ENCODE assay signal across 1 cellular context in the genomic region with DNA sequence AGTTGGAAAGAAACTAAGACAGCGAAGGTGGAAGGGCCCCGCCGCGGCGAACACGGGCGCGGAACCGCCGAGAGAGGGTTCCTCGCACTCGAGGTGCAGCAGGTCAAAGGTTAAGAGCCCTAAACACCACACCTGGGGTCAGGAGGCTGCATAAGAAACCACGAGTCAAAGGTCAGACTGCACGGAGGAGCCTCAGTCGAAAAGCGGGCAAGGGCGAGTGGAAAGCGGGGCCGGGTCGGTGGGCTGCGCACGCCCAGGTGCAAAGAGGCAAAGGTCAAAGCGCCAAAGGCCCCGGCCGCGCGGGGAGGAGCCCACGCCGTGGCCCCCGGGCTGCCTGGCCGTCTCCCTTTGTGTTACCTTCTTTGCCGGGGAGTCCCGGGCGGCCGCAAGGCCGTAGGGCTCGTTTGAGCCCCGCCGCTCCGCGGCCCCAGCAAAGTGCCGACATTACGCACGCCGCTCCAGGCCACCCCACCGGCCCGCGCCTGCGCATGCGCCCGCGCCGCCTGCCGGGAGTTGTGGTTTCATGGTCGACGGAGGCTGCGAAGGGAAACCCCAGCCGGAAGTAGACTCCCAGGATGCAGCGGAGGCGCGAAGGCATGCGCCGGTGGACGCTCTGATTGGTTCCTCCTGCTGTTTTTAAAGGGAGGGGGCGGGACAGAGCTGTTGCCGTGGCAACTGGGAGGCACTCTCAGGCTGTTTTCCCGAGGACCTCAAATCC.
TF ChIP-seq lines count a peak whose summit lies in the region.

A gene (minus strand): TSS at position 470 of the 718 bp plus-strand sequence. CDS start 25 bp downstream, at position 445.

TF ChIP-seq in HepG2, 621 proteins besides CTCF, POLR2A, EP300 and RAD21 (continued from another document and continues in another):
- TF ChIP-seq, protein P1, sequence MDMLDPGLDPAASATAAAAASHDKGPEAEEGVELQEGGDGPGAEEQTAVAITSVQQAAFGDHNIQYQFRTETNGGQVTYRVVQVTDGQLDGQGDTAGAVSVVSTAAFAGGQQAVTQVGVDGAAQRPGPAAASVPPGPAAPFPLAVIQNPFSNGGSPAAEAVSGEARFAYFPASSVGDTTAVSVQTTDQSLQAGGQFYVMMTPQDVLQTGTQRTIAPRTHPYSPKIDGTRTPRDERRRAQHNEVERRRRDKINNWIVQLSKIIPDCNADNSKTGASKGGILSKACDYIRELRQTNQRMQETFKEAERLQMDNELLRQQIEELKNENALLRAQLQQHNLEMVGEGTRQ (IDR thresholded peaks at IDR 0.05; ENCODE audit: low read depth, low read length): no peak
- TF ChIP-seq, protein P1 (CRISPR knock-in tag; IDR thresholded peaks at IDR 0.05; ENCODE audit: borderline replicate concordance): no peak
- no peak for TF ChIP-seq STAT5B (CRISPR knock-in tag; IDR thresholded peaks at IDR 0.05)
- TF ChIP-seq, protein P2, sequence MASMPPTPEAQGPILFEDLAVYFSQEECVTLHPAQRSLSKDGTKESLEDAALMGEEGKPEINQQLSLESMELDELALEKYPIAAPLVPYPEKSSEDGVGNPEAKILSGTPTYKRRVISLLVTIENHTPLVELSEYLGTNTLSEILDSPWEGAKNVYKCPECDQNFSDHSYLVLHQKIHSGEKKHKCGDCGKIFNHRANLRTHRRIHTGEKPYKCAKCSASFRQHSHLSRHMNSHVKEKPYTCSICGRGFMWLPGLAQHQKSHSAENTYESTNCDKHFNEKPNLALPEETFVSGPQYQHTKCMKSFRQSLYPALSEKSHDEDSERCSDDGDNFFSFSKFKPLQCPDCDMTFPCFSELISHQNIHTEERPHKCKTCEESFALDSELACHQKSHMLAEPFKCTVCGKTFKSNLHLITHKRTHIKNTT (CRISPR knock-in tag; IDR thresholded peaks at IDR 0.05): no peak
- no peak for TF ChIP-seq ZNF780A (CRISPR knock-in tag; IDR thresholded peaks at IDR 0.05)
- TF ChIP-seq ETV6 (CRISPR knock-in tag; conservative IDR thresholded peaks at IDR 0.05): no peak
- no peak for TF ChIP-seq PPARG (CRISPR knock-in tag; conservative IDR thresholded peaks at IDR 0.05)
- no peak for TF ChIP-seq TOPORS (CRISPR knock-in tag; IDR thresholded peaks at IDR 0.05)
- peak; percentile 68 for TF ChIP-seq MYC (CRISPR knock-in tag; IDR thresholded peaks at IDR 0.05; ENCODE audit: borderline replicate concordance)
- TF ChIP-seq ZNF33A (CRISPR knock-in tag; IDR thresholded peaks at IDR 0.05; ENCODE audit: borderline replicate concordance): no peak
- peak; percentile 89; the same call in 1 of the 2 replicates for TF ChIP-seq YEATS2 (CRISPR knock-in tag; IDR thresholded peaks at IDR 0.05; ENCODE audit: borderline replicate concordance)
- no peak for TF ChIP-seq ATM (IDR thresholded peaks at IDR 0.05; ENCODE audit: borderline replicate concordance)
- TF ChIP-seq ZNF446 (CRISPR knock-in tag; IDR thresholded peaks at IDR 0.05): 0 out of 2 replicates have a peak, but pooled peaks have one; percentile 20
- TF ChIP-seq HDAC2 (CRISPR knock-in tag; IDR thresholded peaks at IDR 0.05): no peak; the same call in 1 of the 2 replicates
- peak; percentile 14; the same call in 1 of the 2 replicates for TF ChIP-seq ZNF317 (CRISPR knock-in tag; IDR thresholded peaks at IDR 0.05)
- TF ChIP-seq ZNF607 (CRISPR knock-in tag; IDR thresholded peaks at IDR 0.05; ENCODE audit: borderline replicate concordance): 0 out of 2 replicates have a peak, but pooled peaks have one; percentile 26
- TF ChIP-seq, protein P3, sequence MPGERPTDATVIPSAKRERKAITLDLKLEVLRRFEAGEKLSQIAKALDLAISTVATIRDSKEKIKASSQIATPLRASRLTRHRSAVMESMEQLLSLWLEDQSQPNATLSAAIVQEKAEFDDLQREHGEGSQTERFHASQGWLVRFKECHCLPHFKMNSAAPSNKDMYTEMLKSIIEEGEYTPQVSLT (CRISPR knock-in tag; IDR thresholded peaks at IDR 0.05; ENCODE audit: borderline replicate concordance, low read depth): no peak
- TF ChIP-seq SPEN (CRISPR knock-in tag; IDR thresholded peaks at IDR 0.05; ENCODE audit: low read depth): peak; percentile 83; the same call in 1 of the 2 replicates
- TF ChIP-seq, protein P4, sequence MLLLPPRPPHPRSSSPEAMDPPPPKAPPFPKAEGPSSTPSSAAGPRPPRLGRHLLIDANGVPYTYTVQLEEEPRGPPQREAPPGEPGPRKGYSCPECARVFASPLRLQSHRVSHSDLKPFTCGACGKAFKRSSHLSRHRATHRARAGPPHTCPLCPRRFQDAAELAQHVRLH (CRISPR knock-in tag; IDR thresholded peaks at IDR 0.05; ENCODE audit: borderline replicate concordance, low read depth): peak; percentile 74; the same call in 1 of the 2 replicates
- TF ChIP-seq, protein P5, sequence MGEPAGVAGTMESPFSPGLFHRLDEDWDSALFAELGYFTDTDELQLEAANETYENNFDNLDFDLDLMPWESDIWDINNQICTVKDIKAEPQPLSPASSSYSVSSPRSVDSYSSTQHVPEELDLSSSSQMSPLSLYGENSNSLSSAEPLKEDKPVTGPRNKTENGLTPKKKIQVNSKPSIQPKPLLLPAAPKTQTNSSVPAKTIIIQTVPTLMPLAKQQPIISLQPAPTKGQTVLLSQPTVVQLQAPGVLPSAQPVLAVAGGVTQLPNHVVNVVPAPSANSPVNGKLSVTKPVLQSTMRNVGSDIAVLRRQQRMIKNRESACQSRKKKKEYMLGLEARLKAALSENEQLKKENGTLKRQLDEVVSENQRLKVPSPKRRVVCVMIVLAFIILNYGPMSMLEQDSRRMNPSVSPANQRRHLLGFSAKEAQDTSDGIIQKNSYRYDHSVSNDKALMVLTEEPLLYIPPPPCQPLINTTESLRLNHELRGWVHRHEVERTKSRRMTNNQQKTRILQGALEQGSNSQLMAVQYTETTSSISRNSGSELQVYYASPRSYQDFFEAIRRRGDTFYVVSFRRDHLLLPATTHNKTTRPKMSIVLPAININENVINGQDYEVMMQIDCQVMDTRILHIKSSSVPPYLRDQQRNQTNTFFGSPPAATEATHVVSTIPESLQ (CRISPR knock-in tag; conservative IDR thresholded peaks at IDR 0.05): 0 out of 2 replicates have a peak, but pooled peaks have one; percentile 32
- TF ChIP-seq, protein P6, sequence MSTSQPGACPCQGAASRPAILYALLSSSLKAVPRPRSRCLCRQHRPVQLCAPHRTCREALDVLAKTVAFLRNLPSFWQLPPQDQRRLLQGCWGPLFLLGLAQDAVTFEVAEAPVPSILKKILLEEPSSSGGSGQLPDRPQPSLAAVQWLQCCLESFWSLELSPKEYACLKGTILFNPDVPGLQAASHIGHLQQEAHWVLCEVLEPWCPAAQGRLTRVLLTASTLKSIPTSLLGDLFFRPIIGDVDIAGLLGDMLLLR (CRISPR knock-in tag; IDR thresholded peaks at IDR 0.05): 0 out of 2 replicates have a peak, but pooled peaks have one; percentile 2
- TF ChIP-seq ZSCAN30 (CRISPR knock-in tag; IDR thresholded peaks at IDR 0.05): no peak
- TF ChIP-seq, protein P7, sequence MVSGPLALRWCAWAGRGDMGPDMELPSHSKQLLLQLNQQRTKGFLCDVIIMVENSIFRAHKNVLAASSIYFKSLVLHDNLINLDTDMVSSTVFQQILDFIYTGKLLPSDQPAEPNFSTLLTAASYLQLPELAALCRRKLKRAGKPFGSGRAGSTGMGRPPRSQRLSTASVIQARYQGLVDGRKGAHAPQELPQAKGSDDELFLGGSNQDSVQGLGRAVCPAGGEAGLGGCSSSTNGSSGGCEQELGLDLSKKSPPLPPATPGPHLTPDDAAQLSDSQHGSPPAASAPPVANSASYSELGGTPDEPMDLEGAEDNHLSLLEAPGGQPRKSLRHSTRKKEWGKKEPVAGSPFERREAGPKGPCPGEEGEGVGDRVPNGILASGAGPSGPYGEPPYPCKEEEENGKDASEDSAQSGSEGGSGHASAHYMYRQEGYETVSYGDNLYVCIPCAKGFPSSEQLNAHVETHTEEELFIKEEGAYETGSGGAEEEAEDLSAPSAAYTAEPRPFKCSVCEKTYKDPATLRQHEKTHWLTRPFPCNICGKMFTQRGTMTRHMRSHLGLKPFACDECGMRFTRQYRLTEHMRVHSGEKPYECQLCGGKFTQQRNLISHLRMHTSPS (CRISPR knock-in tag; IDR thresholded peaks at IDR 0.05; ENCODE audit: low read depth): no peak
- TF ChIP-seq ZNF556 (CRISPR knock-in tag; IDR thresholded peaks at IDR 0.05; ENCODE audit: borderline replicate concordance): no peak
- TF ChIP-seq SMC3 (IDR thresholded peaks at IDR 0.05; ENCODE audit: low read length): no peak
- TF ChIP-seq, protein P8, sequence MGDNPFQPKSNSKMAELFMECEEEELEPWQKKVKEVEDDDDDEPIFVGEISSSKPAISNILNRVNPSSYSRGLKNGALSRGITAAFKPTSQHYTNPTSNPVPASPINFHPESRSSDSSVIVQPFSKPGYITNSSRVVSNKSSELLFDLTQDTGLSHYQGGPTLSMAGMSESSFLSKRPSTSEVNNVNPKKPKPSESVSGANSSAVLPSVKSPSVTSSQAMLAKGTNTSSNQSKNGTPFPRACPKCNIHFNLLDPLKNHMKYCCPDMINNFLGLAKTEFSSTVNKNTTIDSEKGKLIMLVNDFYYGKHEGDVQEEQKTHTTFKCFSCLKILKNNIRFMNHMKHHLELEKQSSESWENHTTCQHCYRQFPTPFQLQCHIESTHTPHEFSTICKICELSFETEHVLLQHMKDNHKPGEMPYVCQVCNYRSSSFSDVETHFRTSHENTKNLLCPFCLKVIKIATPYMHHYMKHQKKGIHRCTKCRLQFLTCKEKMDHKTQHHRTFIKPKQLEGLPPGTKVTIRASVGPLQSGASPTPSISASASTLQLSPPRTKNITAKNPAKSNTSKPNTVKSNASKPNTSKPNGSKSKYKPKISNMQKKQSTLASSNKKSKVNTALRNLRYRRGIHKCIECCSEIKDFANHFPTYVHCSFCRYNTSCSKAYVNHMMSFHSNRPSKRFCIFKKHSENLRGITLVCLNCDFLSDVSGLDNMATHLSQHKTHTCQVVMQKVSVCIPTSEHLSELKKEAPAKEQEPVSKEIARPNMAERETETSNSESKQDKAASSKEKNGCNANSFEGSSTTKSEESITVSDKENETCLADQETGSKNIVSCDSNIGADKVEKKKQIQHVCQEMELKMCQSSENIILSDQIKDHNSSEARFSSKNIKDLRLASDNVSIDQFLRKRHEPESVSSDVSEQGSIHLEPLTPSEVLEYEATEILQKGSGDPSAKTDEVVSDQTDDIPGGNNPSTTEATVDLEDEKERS (CRISPR knock-in tag; IDR thresholded peaks at IDR 0.05): no peak
- no peak for TF ChIP-seq NFRKB (IDR thresholded peaks at IDR 0.05)
- TF ChIP-seq YY1 (IDR thresholded peaks at IDR 0.05; ENCODE audit: insufficient read depth, insufficient replicate concordance, low read depth, low read length): peak; percentile 88
- TF ChIP-seq MEIS1 (CRISPR knock-in tag; IDR thresholded peaks at IDR 0.05; ENCODE audit: borderline replicate concordance): no peak
- peak; percentile 90 for TF ChIP-seq RBFOX2 (IDR thresholded peaks at IDR 0.05; ENCODE audit: low read depth, low read length)
- 0 out of 2 replicates have a peak, but pooled peaks have one; percentile 12 for TF ChIP-seq MIER3 (CRISPR knock-in tag; IDR thresholded peaks at IDR 0.05; ENCODE audit: borderline replicate concordance)
- TF ChIP-seq ZNF460 (CRISPR knock-in tag; IDR thresholded peaks at IDR 0.05; ENCODE audit: borderline replicate concordance): no peak
- TF ChIP-seq, protein P9, sequence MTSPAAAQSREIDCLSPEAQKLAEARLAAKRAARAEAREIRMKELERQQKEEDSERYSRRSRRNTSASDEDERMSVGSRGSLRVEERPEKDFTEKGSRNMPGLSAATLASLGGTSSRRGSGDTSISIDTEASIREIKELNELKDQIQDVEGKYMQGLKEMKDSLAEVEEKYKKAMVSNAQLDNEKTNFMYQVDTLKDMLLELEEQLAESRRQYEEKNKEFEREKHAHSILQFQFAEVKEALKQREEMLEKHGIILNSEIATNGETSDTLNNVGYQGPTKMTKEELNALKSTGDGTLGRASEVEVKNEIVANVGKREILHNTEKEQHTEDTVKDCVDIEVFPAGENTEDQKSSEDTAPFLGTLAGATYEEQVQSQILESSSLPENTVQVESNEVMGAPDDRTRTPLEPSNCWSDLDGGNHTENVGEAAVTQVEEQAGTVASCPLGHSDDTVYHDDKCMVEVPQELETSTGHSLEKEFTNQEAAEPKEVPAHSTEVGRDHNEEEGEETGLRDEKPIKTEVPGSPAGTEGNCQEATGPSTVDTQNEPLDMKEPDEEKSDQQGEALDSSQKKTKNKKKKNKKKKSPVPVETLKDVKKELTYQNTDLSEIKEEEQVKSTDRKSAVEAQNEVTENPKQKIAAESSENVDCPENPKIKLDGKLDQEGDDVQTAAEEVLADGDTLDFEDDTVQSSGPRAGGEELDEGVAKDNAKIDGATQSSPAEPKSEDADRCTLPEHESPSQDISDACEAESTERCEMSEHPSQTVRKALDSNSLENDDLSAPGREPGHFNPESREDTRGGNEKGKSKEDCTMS (CRISPR knock-in tag; conservative IDR thresholded peaks at IDR 0.05): no peak; the same call in 1 of the 2 replicates
- TF ChIP-seq ZFP36L2 (CRISPR knock-in tag; IDR thresholded peaks at IDR 0.05): no peak
- 0 out of 2 replicates have a peak, but pooled peaks have one; percentile 11 for TF ChIP-seq BCL6 (CRISPR knock-in tag; IDR thresholded peaks at IDR 0.05)
- peak; percentile 84 for TF ChIP-seq GATAD1 (CRISPR knock-in tag; IDR thresholded peaks at IDR 0.05)
- peak; percentile 81 for TF ChIP-seq ERF (CRISPR knock-in tag; IDR thresholded peaks at IDR 0.05)
- TF ChIP-seq, protein P10, sequence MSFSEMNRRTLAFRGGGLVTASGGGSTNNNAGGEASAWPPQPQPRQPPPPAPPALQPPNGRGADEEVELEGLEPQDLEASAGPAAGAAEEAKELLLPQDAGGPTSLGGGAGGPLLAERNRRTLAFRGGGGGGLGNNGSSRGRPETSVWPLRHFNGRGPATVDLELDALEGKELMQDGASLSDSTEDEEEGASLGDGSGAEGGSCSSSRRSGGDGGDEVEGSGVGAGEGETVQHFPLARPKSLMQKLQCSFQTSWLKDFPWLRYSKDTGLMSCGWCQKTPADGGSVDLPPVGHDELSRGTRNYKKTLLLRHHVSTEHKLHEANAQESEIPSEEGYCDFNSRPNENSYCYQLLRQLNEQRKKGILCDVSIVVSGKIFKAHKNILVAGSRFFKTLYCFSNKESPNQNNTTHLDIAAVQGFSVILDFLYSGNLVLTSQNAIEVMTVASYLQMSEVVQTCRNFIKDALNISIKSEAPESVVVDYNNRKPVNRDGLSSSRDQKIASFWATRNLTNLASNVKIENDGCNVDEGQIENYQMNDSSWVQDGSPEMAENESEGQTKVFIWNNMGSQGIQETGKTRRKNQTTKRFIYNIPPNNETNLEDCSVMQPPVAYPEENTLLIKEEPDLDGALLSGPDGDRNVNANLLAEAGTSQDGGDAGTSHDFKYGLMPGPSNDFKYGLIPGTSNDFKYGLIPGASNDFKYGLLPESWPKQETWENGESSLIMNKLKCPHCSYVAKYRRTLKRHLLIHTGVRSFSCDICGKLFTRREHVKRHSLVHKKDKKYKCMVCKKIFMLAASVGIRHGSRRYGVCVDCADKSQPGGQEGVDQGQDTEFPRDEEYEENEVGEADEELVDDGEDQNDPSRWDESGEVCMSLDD (CRISPR knock-in tag; IDR thresholded peaks at IDR 0.05; ENCODE audit: borderline replicate concordance): 0 out of 2 replicates have a peak, but pooled peaks have one; percentile 41
- TF ChIP-seq ZNF724P (CRISPR knock-in tag; IDR thresholded peaks at IDR 0.05; ENCODE audit: borderline replicate concordance): no peak
- TF ChIP-seq ZNF205 (CRISPR knock-in tag; IDR thresholded peaks at IDR 0.05): no peak; the same call in 1 of the 2 replicates
- TF ChIP-seq ZNF335 (CRISPR knock-in tag; IDR thresholded peaks at IDR 0.05): peak; percentile 47; the same call in 1 of the 2 replicates
- TF ChIP-seq ZNF549 (CRISPR knock-in tag; IDR thresholded peaks at IDR 0.05): no peak
- no peak for TF ChIP-seq ATF7-NPFF (CRISPR knock-in tag; IDR thresholded peaks at IDR 0.05; ENCODE audit: low read depth)
